1 cellular context compared by ENCODE assay signal in the genomic region with DNA sequence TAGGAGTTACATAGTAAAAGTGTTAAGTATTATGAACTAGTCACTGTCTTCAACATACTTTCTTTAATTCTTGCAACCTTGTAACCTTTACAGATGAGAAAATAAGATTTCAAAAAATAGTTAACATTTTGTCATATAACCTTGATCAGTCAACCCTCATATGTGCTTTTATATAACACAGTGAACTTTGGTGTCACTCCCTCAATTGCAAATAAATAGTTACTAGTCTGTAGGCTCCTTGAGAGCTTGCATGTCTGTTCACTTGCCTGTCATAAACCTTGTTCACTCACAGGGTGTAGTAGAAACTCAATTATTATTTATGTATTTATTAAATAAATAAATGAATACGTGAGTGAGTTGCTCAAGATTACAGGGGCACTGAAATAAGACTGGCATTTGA.
TF ChIP-seq lines count a peak whose summit lies in the region.

No MANE protein-coding gene starts in this region.

TF ChIP-seq in WTC11, 78 proteins besides CTCF, POLR2A, EP300 and RAD21 (continued from another document):
- TF ChIP-seq, protein P1, sequence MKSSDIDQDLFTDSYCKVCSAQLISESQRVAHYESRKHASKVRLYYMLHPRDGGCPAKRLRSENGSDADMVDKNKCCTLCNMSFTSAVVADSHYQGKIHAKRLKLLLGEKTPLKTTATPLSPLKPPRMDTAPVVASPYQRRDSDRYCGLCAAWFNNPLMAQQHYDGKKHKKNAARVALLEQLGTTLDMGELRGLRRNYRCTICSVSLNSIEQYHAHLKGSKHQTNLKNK (CRISPR knock-in tag; IDR thresholded peaks at IDR 0.05), result no peak
- TF ChIP-seq FOXP1 (CRISPR knock-in tag; IDR thresholded peaks at IDR 0.05; ENCODE audit: borderline replicate concordance) (no peak), NFATC4 (CRISPR knock-in tag; IDR thresholded peaks at IDR 0.05) (no peak), NR3C1 (CRISPR knock-in tag; conservative IDR thresholded peaks at IDR 0.05; ENCODE audit: low read depth) (no peak), TEAD4 (CRISPR knock-in tag; IDR thresholded peaks at IDR 0.05) (no peak)
- TF ChIP-seq, protein P2, sequence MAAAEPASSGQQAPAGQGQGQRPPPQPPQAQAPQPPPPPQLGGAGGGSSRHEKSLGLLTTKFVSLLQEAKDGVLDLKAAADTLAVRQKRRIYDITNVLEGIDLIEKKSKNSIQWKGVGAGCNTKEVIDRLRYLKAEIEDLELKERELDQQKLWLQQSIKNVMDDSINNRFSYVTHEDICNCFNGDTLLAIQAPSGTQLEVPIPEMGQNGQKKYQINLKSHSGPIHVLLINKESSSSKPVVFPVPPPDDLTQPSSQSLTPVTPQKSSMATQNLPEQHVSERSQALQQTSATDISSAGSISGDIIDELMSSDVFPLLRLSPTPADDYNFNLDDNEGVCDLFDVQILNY (CRISPR knock-in tag; IDR thresholded peaks at IDR 0.05), result no peak
- TF ChIP-seq, protein P3, sequence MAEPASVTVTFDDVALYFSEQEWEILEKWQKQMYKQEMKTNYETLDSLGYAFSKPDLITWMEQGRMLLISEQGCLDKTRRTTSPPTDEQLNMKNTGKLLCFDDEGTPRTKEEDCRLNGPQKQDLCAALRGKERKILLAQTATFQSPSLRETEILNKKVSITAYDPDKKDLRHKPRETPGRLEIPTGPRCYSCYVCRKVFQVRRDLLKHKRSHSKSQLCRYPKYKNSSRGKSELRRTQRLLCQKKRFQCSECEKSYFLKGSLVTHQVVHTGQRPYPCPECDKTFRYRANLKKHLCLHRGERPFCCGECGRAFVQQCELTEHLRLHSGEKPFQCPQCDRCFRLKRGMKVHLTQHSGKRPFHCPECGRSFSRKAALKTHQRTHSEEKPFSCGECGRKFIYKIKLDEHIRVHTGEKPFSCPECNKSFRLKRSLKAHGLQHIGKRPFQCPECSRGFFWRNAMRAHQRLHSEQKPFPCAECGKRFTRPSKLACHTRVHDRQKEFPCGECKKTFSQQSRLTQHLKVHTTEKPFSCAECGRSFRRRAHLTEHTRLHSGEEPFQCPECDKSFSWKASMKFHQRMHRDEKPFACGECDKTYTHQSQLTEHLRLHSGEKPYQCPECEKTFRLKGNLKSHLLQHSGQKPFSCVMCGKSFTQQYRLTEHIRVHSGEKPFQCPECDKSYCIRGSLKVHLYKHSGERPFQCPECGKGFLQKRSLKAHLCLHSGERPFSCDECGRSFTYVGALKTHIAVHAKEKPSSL (CRISPR knock-in tag; conservative IDR thresholded peaks at IDR 0.05), result no peak
